1 cellular context compared by ENCODE assay signal in the genomic region with DNA sequence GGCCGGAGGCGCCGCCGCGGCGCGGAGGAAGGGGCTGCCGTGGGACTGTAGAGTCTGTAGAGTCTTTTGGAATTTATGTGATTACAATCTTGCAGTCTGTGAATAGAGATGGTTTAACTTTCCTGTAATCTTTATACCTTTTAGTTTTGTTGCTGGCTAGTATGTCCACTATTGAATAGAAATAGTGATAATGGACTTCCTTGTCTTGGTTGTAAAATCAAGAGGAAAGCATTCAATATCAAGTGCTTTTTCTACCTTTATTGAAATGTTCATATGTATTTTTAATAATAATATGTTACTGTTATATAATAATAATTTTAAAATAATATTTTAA.
TF ChIP-seq lines count a peak whose summit lies in the region.

No MANE protein-coding gene starts in this region.

TF ChIP-seq in GM12878, 131 proteins besides CTCF, POLR2A, EP300 and RAD21:
- TF ChIP-seq CREB1 (IDR thresholded peaks at IDR 0.05; ENCODE audit: low read depth): peak; percentile 71; the same call in 1 of the 2 replicates
